Comparison of ENCODE assay signal across 10 cellular contexts in genomic region chr4:88230953-88231835, GRCh38. TPM values are rescaled to one million over a fixed set of nuclear protein-coding genes. Genes with fewer than 3 reads are reported as not detected.
DNase-seq lines count a peak whose midpoint lies in the region; ATAC-seq and TF ChIP-seq lines count a peak whose summit lies in the region.
"Had no signal": no experiment of that assay in that cellular context is flagged by ENCODE, and none has a peak within 500 bp of the region (broad histone marks: within the 10 kb centered on the region; RNA-seq: fewer than 3 reads in every experiment).

No MANE protein-coding gene starts in this region.

- 39 to 42% methylated on average over 16 of the region's 16 CpGs for WGBS in upper lobe of left lung, 2 donors

- no peaks in the 10 kb centered on the region for H3K36me3 ChIP-seq in duodenal mucosa (ENCODE audit: control insufficient read depth in 1 of 2, insufficient read depth in 2 of 2, low read length in 2 of 2)
- no peaks in the 10 kb centered on the region for H3K36me3 ChIP-seq in mucosa of stomach (ENCODE audit: control insufficient read depth, insufficient read depth, low read length)
- no peaks in the 10 kb centered on the region for H3K36me3 ChIP-seq in upper lobe of left lung

- TF ChIP-seq CTCF in upper lobe of left lung (IDR thresholded peaks at IDR 0.05) = no peak

- DNase-seq in activated T-cell treated with anti-CD3 and anti-CD28 coated beads, Interleukin-2, amount 50 U/mL, for 72 hours = no peak
- no peak for DNase-seq in activated T-cell treated with anti-CD3 and anti-CD28 coated beads, Interleukin-2, amount 50 U/mL, for 48 hours
- DNase-seq in upper lobe of left lung (no peak), HT-29 (ENCODE audit: low spot score) (no peak), posterior cingulate gyrus (no peak)
- DNase-seq: NCI-H2081 had no signal

- H3K36me3 Mint-ChIP-seq in activated T-cell treated with anti-CD3 and anti-CD28 coated beads, Interleukin-2, amount 50 U/mL, for 72 hours (ENCODE audit: insufficient read depth in 2 of 2) = peaks cover 1 to 3% of the 10 kb centered on the region in 2 donors

- TF ChIP-seq POLR2A in upper lobe of left lung (IDR thresholded peaks at IDR 0.05) = no peak

- H3K27ac ChIP-seq in duodenal mucosa (ENCODE audit: low read depth, low read length) = no peak overlapping the region
- H3K27ac ChIP-seq in upper lobe of left lung = peak overlapping the region; percentile 55 to 75 (median 66)

- H3K9me3 ChIP-seq in duodenal mucosa (ENCODE audit: control insufficient read depth in 1 of 2, low read length in 2 of 2) (no peaks in the 10 kb centered on the region), mucosa of stomach (ENCODE audit: control insufficient read depth, low read length) (no peaks in the 10 kb centered on the region), upper lobe of left lung (no peaks in the 10 kb centered on the region)

- H3K9me3 Mint-ChIP-seq in activated T-cell treated with anti-CD3 and anti-CD28 coated beads, Interleukin-2, amount 50 U/mL, for 72 hours = peaks cover 0 to 5% of the 10 kb centered on the region in 2 donors

- H3K27ac Mint-ChIP-seq in activated T-cell treated with anti-CD3 and anti-CD28 coated beads, Interleukin-2, amount 50 U/mL, for 72 hours = no peak overlapping the region

- no peak for TF ChIP-seq EP300 in upper lobe of left lung (IDR thresholded peaks at IDR 0.05)

- peak overlapping the region in 1 of 2 donors; percentile 36 for H3K9ac ChIP-seq in duodenal mucosa (ENCODE audit: low read depth in 1 of 2, low read length in 2 of 2)
- H3K9ac ChIP-seq in mucosa of stomach (ENCODE audit: low read length) = peak overlapping the region; percentile 3

- peak overlapping the region; percentile 1 to 38 for H3K4me3 ChIP-seq in duodenal mucosa (ENCODE audit: low read depth in 1 of 2, low read length in 2 of 2)
- no peak overlapping the region for H3K4me3 ChIP-seq in mucosa of stomach (ENCODE audit: low read length)
- peak overlapping the region in 3 of 4 donors; percentile 13 to 36 (median 35) for H3K4me3 ChIP-seq in upper lobe of left lung

- H3K4me1 ChIP-seq in duodenal mucosa (ENCODE audit: control insufficient read depth in 1 of 2, insufficient read depth in 2 of 2, low read length in 2 of 2) (no peaks in the 10 kb centered on the region), mucosa of stomach (ENCODE audit: control insufficient read depth, insufficient read depth, low read length) (no peaks in the 10 kb centered on the region), upper lobe of left lung (peaks cover 0 to 5% (median 2%) of the 10 kb centered on the region in 4 donors)

- no peaks in the 10 kb centered on the region for H3K27me3 Mint-ChIP-seq in activated T-cell treated with anti-CD3 and anti-CD28 coated beads, Interleukin-2, amount 50 U/mL, for 72 hours (ENCODE audit: low read depth)

- intact Hi-C loops in posterior cingulate gyrus (cut with DNase I) = no loop called here

- H3K4me3 Mint-ChIP-seq in activated T-cell treated with anti-CD3 and anti-CD28 coated beads, Interleukin-2, amount 50 U/mL, for 72 hours = peak overlapping the region; percentile 9 to 62

- ATAC-seq in activated T-cell treated with anti-CD3 and anti-CD28 coated beads, Interleukin-2, amount 50 U/mL, for 72 hours (replicated peaks in 1 of 2) = peak in 1 of 2 donors; percentile 32
- peak in 1 of 2 donors; percentile 45 for ATAC-seq in upper lobe of left lung (ENCODE audit: low FRiP score in 2 of 2)
- no peak for ATAC-seq in GM18873 (IDR thresholded peaks at IDR 0.05; ENCODE audit: low FRiP score, unreplicated experiment)
- ATAC-seq: activated CD4-positive, CD25-positive, alpha-beta regulatory T cell treated with anti-CD3 and anti-CD28 coated beads, Interleukin-2, amount 50 U/mL, for 24 hours had no signal

- peaks cover 15% of the 10 kb centered on the region for H3K4me1 Mint-ChIP-seq in activated T-cell treated with anti-CD3 and anti-CD28 coated beads, Interleukin-2, amount 50 U/mL, for 72 hours (ENCODE audit: low read depth)

- H3K27me3 ChIP-seq in duodenal mucosa (ENCODE audit: control insufficient read depth in 1 of 2, insufficient read depth in 2 of 2, low read length in 2 of 2) (no peaks in the 10 kb centered on the region), mucosa of stomach (ENCODE audit: control insufficient read depth, insufficient read depth, low read length) (no peaks in the 10 kb centered on the region), upper lobe of left lung (no peaks in the 10 kb centered on the region)

RNA-seq across cellular contexts. Expression of gene PPM1K, which starts 53.2 kb away (rescaled TPM):
- 10 to 100 TPM; 61.2 to 85.3 TPM for total RNA-seq in activated T-cell treated with anti-CD3 and anti-CD28 coated beads, Interleukin-2, amount 50 U/mL, for 72 hours
- total RNA-seq in upper lobe of left lung = 10 to 100 TPM; 18.4 to 56.0 (median 26.0) TPM
- 4.1 and 11.0 TPM in 2 replicates for total RNA-seq in HT-29 (2014; rRNA removed; shearing (Covaris generic))
